ENCODE assay signal across 10 cellular contexts in genomic region chr1:81670286-81670685, GRCh38.
A peak's percentile ranks its signal among the peaks of the same experiment; 100 is the strongest.
DNase-seq lines count a peak whose midpoint lies in the region; ATAC-seq and TF ChIP-seq lines count a peak whose summit lies in the region.
"Had no signal": no experiment of that assay in that cellular context is flagged by ENCODE, and none has a peak within 500 bp of the region (broad histone marks: within the 10 kb centered on the region; RNA-seq: fewer than 3 reads in every experiment).

No MANE protein-coding gene starts in this region.

- H4K20me1 ChIP-seq in GM23248 (ENCODE audit: insufficient read depth): no peaks in the 10 kb centered on the region

- intact Hi-C loops in Right ventricle myocardium superior (cut with DNase I): no loop called here

- 36% methylated on average over 6 of the region's 6 CpGs for WGBS in GM23248 (ENCODE audit: low coverage in 1 of 2, low lambda C conversion rate in 2 of 2, missing lambda C conversion rate in 2 of 2), 2 experiments

- no peaks in the 10 kb centered on the region for H3K9me3 ChIP-seq in GM23248 (ENCODE audit: low read depth)

- H3K4me3 ChIP-seq in GM23248 (no peak overlapping the region), skeletal muscle cell (ENCODE audit: low read depth, low read length) (no peak overlapping the region)

- H3K79me2 ChIP-seq in GM23248 (ENCODE audit: insufficient read depth): no peaks in the 10 kb centered on the region

- H3K9ac ChIP-seq in GM23248: peak overlapping the region; percentile 70

- in situ Hi-C loops in GM23248 (cut with MboI): no loop called here

- no peaks in the 10 kb centered on the region for H3K9me2 ChIP-seq in GM23248 (ENCODE audit: insufficient read depth)

- peak overlapping the region; percentile 69 for H3K27ac ChIP-seq in GM23248

- DNase-seq in GM23248 (peak; percentile 97), Right ventricle myocardium superior (peak; percentile 74), skeletal muscle cell (ENCODE audit: low read depth) (peak; percentile 96), SK-N-DZ (ENCODE audit: low spot score) (no peak), SKM-1 treated with dmso at 0.1 percent for 144 hours (lab: John Stamatoyannopoulos, UW; ENCODE audit: unreplicated experiment) (no peak), NCI-H1048 (lab: John Stamatoyannopoulos, UW) (no peak)
- DNase-seq in activated CD4-positive, alpha-beta T cell treated with anti-CD3 and anti-CD28 coated beads, Interleukin-2, amount 50 U/mL, for 48 hours: no peak
- DNase-seq: activated naive CD8-positive, alpha-beta T cell treated with anti-CD3 and anti-CD28 coated beads, Interleukin-2, amount 10 ng/mL, durations not matched to agents 7 days and 5 days; NCI-H1694 treated with DMSO at 0.1 percent for 48 hours had no signal

- peaks cover 31% of the 10 kb centered on the region for H3K4me1 ChIP-seq in GM23248 (ENCODE audit: insufficient read depth)

- no peak overlapping the region for H3K4me2 ChIP-seq in GM23248 (ENCODE audit: unreplicated experiment)

- no peaks in the 10 kb centered on the region for H3K27me3 ChIP-seq in GM23248 (replicated peaks; ENCODE audit: insufficient read depth)

- H3F3A ChIP-seq in GM23248 (ENCODE audit: insufficient read depth): peaks cover 1% of the 10 kb centered on the region; the same call in 1 of the 2 replicates

- H2AFZ ChIP-seq in GM23248: peak overlapping the region; percentile 83

- peak; percentile 100 for ATAC-seq in SK-N-SH treated with all-trans-retinoic acid at 6 μM for 48 hours
- peak; percentile 99 for ATAC-seq in Right ventricle myocardium superior (ENCODE audit: poor library complexity)

- H3K36me3 ChIP-seq in GM23248 (ENCODE audit: low read depth): no peaks in the 10 kb centered on the region

TF ChIP-seq in SK-N-SH treated with all-trans-retinoic acid at 6 μM for 48 hours, 23 proteins besides CTCF, POLR2A, EP300 and RAD21:
- TF ChIP-seq ZFP30 (CRISPR knock-in tag; IDR thresholded peaks at IDR 0.05) (no peak), SNAI2 (CRISPR knock-in tag; IDR thresholded peaks at IDR 0.05) (no peak), ZNF8 (CRISPR knock-in tag; IDR thresholded peaks at IDR 0.05) (no peak), OSR1 (CRISPR knock-in tag; IDR thresholded peaks at IDR 0.05) (no peak), PATZ1 (CRISPR knock-in tag; IDR thresholded peaks at IDR 0.05; ENCODE audit: borderline replicate concordance) (no peak), CSDC2 (CRISPR knock-in tag; IDR thresholded peaks at IDR 0.05) (no peak), ARNTL (CRISPR knock-in tag; IDR thresholded peaks at IDR 0.05; ENCODE audit: borderline replicate concordance, low read depth) (no peak), RARB (CRISPR knock-in tag; IDR thresholded peaks at IDR 0.05) (no peak), ESRRG (CRISPR knock-in tag; IDR thresholded peaks at IDR 0.05) (no peak), BACH2 (CRISPR knock-in tag; IDR thresholded peaks at IDR 0.05; ENCODE audit: borderline replicate concordance) (no peak), POU6F1 (CRISPR knock-in tag; IDR thresholded peaks at IDR 0.05; ENCODE audit: borderline replicate concordance, low read depth) (no peak), ZC3H10 (CRISPR knock-in tag; IDR thresholded peaks at IDR 0.05) (no peak), GLIS3 (CRISPR knock-in tag; IDR thresholded peaks at IDR 0.05) (no peak)
- TF ChIP-seq, protein P1, sequence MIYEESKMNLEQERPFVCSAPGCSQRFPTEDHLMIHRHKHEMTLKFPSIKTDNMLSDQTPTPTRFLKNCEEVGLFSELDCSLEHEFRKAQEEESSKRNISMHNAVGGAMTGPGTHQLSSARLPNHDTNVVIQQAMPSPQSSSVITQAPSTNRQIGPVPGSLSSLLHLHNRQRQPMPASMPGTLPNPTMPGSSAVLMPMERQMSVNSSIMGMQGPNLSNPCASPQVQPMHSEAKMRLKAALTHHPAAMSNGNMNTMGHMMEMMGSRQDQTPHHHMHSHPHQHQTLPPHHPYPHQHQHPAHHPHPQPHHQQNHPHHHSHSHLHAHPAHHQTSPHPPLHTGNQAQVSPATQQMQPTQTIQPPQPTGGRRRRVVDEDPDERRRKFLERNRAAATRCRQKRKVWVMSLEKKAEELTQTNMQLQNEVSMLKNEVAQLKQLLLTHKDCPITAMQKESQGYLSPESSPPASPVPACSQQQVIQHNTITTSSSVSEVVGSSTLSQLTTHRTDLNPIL (CRISPR knock-in tag; IDR thresholded peaks at IDR 0.05; ENCODE audit: low read depth): no peak

Comparison
In these comparisons a context has a peak if more than half of its experiments do, and no peak if none do; other contexts are left out.
1. DNase-seq: peak in GM23248 (single experiment), Right ventricle myocardium superior (single experiment) and skeletal muscle cell (single experiment); none in activated CD4-positive, alpha-beta T cell treated with anti-CD3 and anti-CD28 coated beads, Interleukin-2, amount 50 U/mL, for 48 hours (0 of 2), SK-N-DZ (single experiment), SKM-1 treated with dmso at 0.1 percent for 144 hours (single experiment) and NCI-H1048 (single experiment).